ENCODE assay signal across 27 cellular contexts in genomic region chr1:168970945-168971799, GRCh38.
DNase-seq lines count a peak whose midpoint lies in the region; ATAC-seq and TF ChIP-seq lines count a peak whose summit lies in the region.
"Had no signal": no experiment of that assay in that cellular context is flagged by ENCODE, and none has a peak within 500 bp of the region (broad histone marks: within the 10 kb centered on the region; RNA-seq: fewer than 3 reads in every experiment).

No MANE protein-coding gene starts in this region.

- no peaks in the 10 kb centered on the region for H3K79me1 ChIP-seq in mesendoderm (ENCODE audit: low read length)

- H2AFZ ChIP-seq in neuron (ENCODE audit: low read depth, low read length) = peak overlapping the region; percentile 23
- H2AFZ ChIP-seq: hepatocyte had no signal

- DNase-seq in Right ventricle myocardium inferior (ENCODE audit: missing footprints) (peak; percentile 58), right atrium auricular region (ENCODE audit: low spot score) (no peak), head of caudate nucleus (peak in 25 of 42 donors; percentile 18 to 72 (median 36)), thyroid gland (no peak), mesendoderm (no peak)
- DNase-seq in activated naive CD4-positive, alpha-beta T cell treated with Interleukin-2 at 50 U/mL for 16 hours = no peak
- DNase-seq in naive thymus-derived CD4-positive, alpha-beta T cell = no peak
- DNase-seq: activated CD8-positive, alpha-beta T cell treated with anti-CD3 and anti-CD28 coated beads for 36 hours; central memory CD4-positive, alpha-beta T cell; esophagus squamous epithelium; HCEC 1CT; IMR-90; left lung; NCI-H1048; NCI-H187; NCI-H345; NCI-H774; SK-N-SH; stimulated activated naive CD8-positive, alpha-beta T cell treated with anti-CD3 and anti-CD28 coated beads, Interleukin-15, amount 100 ng/mL, for 72 hours; transverse colon had no signal

- H3K4me1 ChIP-seq in right atrium auricular region (no peaks in the 10 kb centered on the region), neuron (ENCODE audit: insufficient read depth, low read length) (peaks cover 9% of the 10 kb centered on the region), thyroid gland (peaks cover 28 to 30% of the 10 kb centered on the region in 2 donors), mesendoderm (ENCODE audit: control insufficient read depth, low read depth, low read length) (no peaks in the 10 kb centered on the region)
- no peaks in the 10 kb centered on the region for H3K4me1 ChIP-seq in naive thymus-derived CD4-positive, alpha-beta T cell (ENCODE audit: control insufficient read depth in 2 of 2, insufficient read depth in 2 of 2, low read length in 2 of 2)
- H3K4me1 ChIP-seq: left lung had no signal

- intact Hi-C loops in Right ventricle myocardium inferior (cut with DNase I) = no loop called here
- intact Hi-C loops in head of caudate nucleus (cut with DNase I) = loop anchor here (10.0 kb wide), 1 partner anchor 46 kb away; no protein-coding TSS in a partner anchor
- intact Hi-C loops in thyroid gland (cut with DNase I) = no loop called here
- intact Hi-C loops in naive thymus-derived CD4-positive, alpha-beta T cell (cut with micrococcal nuclease) = no loop called here

- H3K4me3 ChIP-seq in right atrium auricular region (no peak overlapping the region), neuron (ENCODE audit: low read length) (no peak overlapping the region), thyroid gland (replicated peaks in 1 of 3) (no peak overlapping the region), mesendoderm (ENCODE audit: low read length) (no peak overlapping the region)
- no peak overlapping the region for H3K4me3 ChIP-seq in naive thymus-derived CD4-positive, alpha-beta T cell (ENCODE audit: low read length)
- H3K4me3 ChIP-seq: esophagus squamous epithelium, hepatocyte, left lung, transverse colon had no signal

- H2BK5ac ChIP-seq in mesendoderm (ENCODE audit: low read length) = no peak overlapping the region

- H3K56ac ChIP-seq in mesendoderm (ENCODE audit: low read length) = no peak overlapping the region

- H3K9me3 Mint-ChIP-seq in naive thymus-derived CD4-positive, alpha-beta T cell = no peaks in the 10 kb centered on the region
- H3K9me3 Mint-ChIP-seq: activated CD8-positive, alpha-beta T cell treated with anti-CD3 and anti-CD28 coated beads for 36 hours; activated naive CD4-positive, alpha-beta T cell treated with anti-CD3 and anti-CD28 coated beads, Interleukin-2, amount 50 U/mL, for 72 hours; activated T-helper 2 cell treated with anti-CD3 and anti-CD28 coated beads, Interferon-gamma antibody, Interleukin-2, Interleukin-4, amounts not matched to agents 10 μg/mL and 5 μg/mL and 100 μg/mL, durations not matched to agents 14 hours and 24 hours and 36 hours; dendritic cell treated with granulocyte-macrophage colony-stimulating factor and Interleukin-4, amounts not matched to agents 40 ng/mL and 50 ng/mL, for 4 days; natural killer cell treated with Interleukin-12 subunit alpha and Interleukin-12 subunit beta and Interleukin-15 and Interleukin-18, amount 100 ng/mL, for 72 hours; stimulated activated naive CD8-positive, alpha-beta T cell treated with anti-CD3 and anti-CD28 coated beads, Interleukin-15, amount 100 ng/mL, for 72 hours; T-helper 1 cell treated with Interleukin-12 subunit alpha and Interleukin-12 subunit beta and Interleukin-4 antibody, amounts not matched to agents 30 μg/mL and 1 μg/mL, for 36 hours had no signal

- H3K27me3 ChIP-seq in right atrium auricular region (no peaks in the 10 kb centered on the region), neuron (ENCODE audit: insufficient read depth, low read length) (no peaks in the 10 kb centered on the region), thyroid gland (no peaks in the 10 kb centered on the region), mesendoderm (ENCODE audit: insufficient read depth, low read length, poor library complexity) (no peaks in the 10 kb centered on the region)
- no peaks in the 10 kb centered on the region for H3K27me3 ChIP-seq in naive thymus-derived CD4-positive, alpha-beta T cell (ENCODE audit: control insufficient read depth in 2 of 2, insufficient read depth in 2 of 2, low read length in 2 of 2)
- H3K27me3 ChIP-seq: esophagus squamous epithelium, hepatocyte, left lung, transverse colon had no signal

- H3K9me3 ChIP-seq in right atrium auricular region (no peaks in the 10 kb centered on the region), neuron (ENCODE audit: low read length) (no peaks in the 10 kb centered on the region), thyroid gland (no peaks in the 10 kb centered on the region)
- H3K9me3 ChIP-seq in naive thymus-derived CD4-positive, alpha-beta T cell (ENCODE audit: control insufficient read depth in 2 of 3, low read length in 3 of 3) = no peaks in the 10 kb centered on the region
- H3K9me3 ChIP-seq: esophagus squamous epithelium, left lung, SK-N-SH, transverse colon had no signal

- peaks cover 0 to 4% (median 0%) of the 10 kb centered on the region in 5 donors for H3K27me3 Mint-ChIP-seq in naive thymus-derived CD4-positive, alpha-beta T cell
- H3K27me3 Mint-ChIP-seq: activated CD8-positive, alpha-beta T cell treated with anti-CD3 and anti-CD28 coated beads for 36 hours; stimulated activated naive CD8-positive, alpha-beta T cell treated with anti-CD3 and anti-CD28 coated beads, Interleukin-15, amount 100 ng/mL, for 72 hours had no signal

- no peaks in the 10 kb centered on the region for H3K36me3 Mint-ChIP-seq in naive thymus-derived CD4-positive, alpha-beta T cell
- H3K36me3 Mint-ChIP-seq: activated naive CD4-positive, alpha-beta T cell treated with anti-CD3 and anti-CD28 coated beads, Interleukin-2, amount 50 U/mL, for 72 hours; natural killer cell treated with Interleukin-12 subunit alpha and Interleukin-12 subunit beta and Interleukin-15 and Interleukin-18, amount 100 ng/mL, for 72 hours had no signal

- H2BK120ac ChIP-seq in mesendoderm (ENCODE audit: low read depth, low read length) = no peak overlapping the region

- TF ChIP-seq CTCF in right atrium auricular region (IDR thresholded peaks at IDR 0.05) (no peak), thyroid gland (IDR thresholded peaks at IDR 0.05) (no peak)

- no peak for ATAC-seq in Right ventricle myocardium inferior
- no peak for ATAC-seq in naive thymus-derived CD4-positive, alpha-beta T cell
- ATAC-seq: activated CD8-positive, alpha-beta T cell treated with anti-CD3 and anti-CD28 coated beads for 36 hours; activated naive CD4-positive, alpha-beta T cell treated with anti-CD3 and anti-CD28 coated beads, Interleukin-2, amount 50 U/mL, for 72 hours; natural killer cell treated with Interleukin-12 subunit alpha and Interleukin-12 subunit beta and Interleukin-15 and Interleukin-18, amount 100 ng/mL, for 72 hours; stimulated activated naive CD8-positive, alpha-beta T cell treated with anti-CD3 and anti-CD28 coated beads, Interleukin-15, amount 100 ng/mL, for 72 hours had no signal

- H3K23ac ChIP-seq in mesendoderm (ENCODE audit: low read length) = no peak overlapping the region

- no peak overlapping the region for H3K27ac Mint-ChIP-seq in naive thymus-derived CD4-positive, alpha-beta T cell
- H3K27ac Mint-ChIP-seq: activated CD8-positive, alpha-beta T cell treated with anti-CD3 and anti-CD28 coated beads for 36 hours; activated naive CD4-positive, alpha-beta T cell treated with anti-CD3 and anti-CD28 coated beads, Interleukin-2, amount 50 U/mL, for 72 hours; activated T-helper 2 cell treated with anti-CD3 and anti-CD28 coated beads, Interferon-gamma antibody, Interleukin-2, Interleukin-4, amounts not matched to agents 10 μg/mL and 5 μg/mL and 100 μg/mL, durations not matched to agents 14 hours and 24 hours and 36 hours; dendritic cell treated with granulocyte-macrophage colony-stimulating factor and Interleukin-4, amounts not matched to agents 40 ng/mL and 50 ng/mL, for 4 days; natural killer cell treated with Interleukin-12 subunit alpha and Interleukin-12 subunit beta and Interleukin-15 and Interleukin-18, amount 100 ng/mL, for 72 hours; stimulated activated naive CD8-positive, alpha-beta T cell treated with anti-CD3 and anti-CD28 coated beads, Interleukin-15, amount 100 ng/mL, for 72 hours; T-helper 1 cell treated with Interleukin-12 subunit alpha and Interleukin-12 subunit beta and Interleukin-4 antibody, amounts not matched to agents 30 μg/mL and 1 μg/mL, for 36 hours had no signal

- no peaks in the 10 kb centered on the region for H3K36me3 ChIP-seq in right atrium auricular region
- no peaks in the 10 kb centered on the region for H3K36me3 ChIP-seq in neuron (ENCODE audit: insufficient read depth, low read length)
- no peaks in the 10 kb centered on the region for H3K36me3 ChIP-seq in thyroid gland
- H3K36me3 ChIP-seq in mesendoderm (ENCODE audit: control insufficient read depth, insufficient read depth, low read length) = no peaks in the 10 kb centered on the region
- H3K36me3 ChIP-seq in naive thymus-derived CD4-positive, alpha-beta T cell (ENCODE audit: control insufficient read depth in 2 of 3, insufficient read depth in 3 of 3, low read length in 3 of 3) = no peaks in the 10 kb centered on the region
- H3K36me3 ChIP-seq: esophagus squamous epithelium, left lung, transverse colon had no signal

- H3K27ac ChIP-seq in right atrium auricular region = no peak overlapping the region
- peak overlapping the region; percentile 46 to 85 (median 79) for H3K27ac ChIP-seq in thyroid gland
- H3K27ac ChIP-seq in mesendoderm (ENCODE audit: low read depth, low read length) = no peak overlapping the region
- no peak overlapping the region for H3K27ac ChIP-seq in naive thymus-derived CD4-positive, alpha-beta T cell (ENCODE audit: low read depth, low read length)
- H3K27ac ChIP-seq: esophagus squamous epithelium, hepatocyte, left lung, transverse colon had no signal

- H4K5ac ChIP-seq in mesendoderm (ENCODE audit: low read length) = no peak overlapping the region

- no peak overlapping the region for H3K9ac ChIP-seq in mesendoderm (ENCODE audit: low read length)
- H3K9ac ChIP-seq: SK-N-SH had no signal

- H3K4ac ChIP-seq in mesendoderm (ENCODE audit: low read depth, low read length) = no peak overlapping the region

- POLR2A ChIA-PET in naive thymus-derived CD4-positive, alpha-beta T cell (lab: Charles Lee) = no interaction called here

- CTCF ChIA-PET in naive thymus-derived CD4-positive, alpha-beta T cell (lab: Charles Lee) = no interaction called here

- no peaks in the 10 kb centered on the region for H3K79me2 ChIP-seq in mesendoderm (ENCODE audit: control insufficient read depth, insufficient read depth, low read length)
- H3K79me2 ChIP-seq: hepatocyte had no signal

- TF ChIP-seq POLR2A in thyroid gland (IDR thresholded peaks at IDR 0.05) = no peak

- H3K18ac ChIP-seq in mesendoderm (ENCODE audit: low read length) = no peak overlapping the region

- H2BK15ac ChIP-seq in mesendoderm (replicated peaks; ENCODE audit: low read depth) = no peak overlapping the region

- H3K4me1 Mint-ChIP-seq in naive thymus-derived CD4-positive, alpha-beta T cell = no peaks in the 10 kb centered on the region
- H3K4me1 Mint-ChIP-seq: stimulated activated naive CD8-positive, alpha-beta T cell treated with anti-CD3 and anti-CD28 coated beads, Interleukin-15, amount 100 ng/mL, for 72 hours had no signal

- H2AK5ac ChIP-seq in mesendoderm (ENCODE audit: low read length) = no peak overlapping the region

- no peak overlapping the region for H3K4me3 Mint-ChIP-seq in naive thymus-derived CD4-positive, alpha-beta T cell
- H3K4me3 Mint-ChIP-seq: activated CD8-positive, alpha-beta T cell treated with anti-CD3 and anti-CD28 coated beads for 36 hours; dendritic cell treated with granulocyte-macrophage colony-stimulating factor and Interleukin-4, amounts not matched to agents 40 ng/mL and 50 ng/mL, for 4 days; natural killer cell treated with Interleukin-12 subunit alpha and Interleukin-12 subunit beta and Interleukin-15 and Interleukin-18, amount 100 ng/mL, for 72 hours; stimulated activated naive CD8-positive, alpha-beta T cell treated with anti-CD3 and anti-CD28 coated beads, Interleukin-15, amount 100 ng/mL, for 72 hours; T-helper 1 cell treated with Interleukin-12 subunit alpha and Interleukin-12 subunit beta and Interleukin-4 antibody, amounts not matched to agents 30 μg/mL and 1 μg/mL, for 36 hours had no signal

- WGBS in thyroid gland, 2 donors = 75% methylated on average over 8 of the region's 8 CpGs
- WGBS in mesendoderm (ENCODE audit: extremely low coverage, insufficient coverage, low lambda C conversion rate) = no CpG with 5 or more reads among the region's 8 CpGs

- H4K8ac ChIP-seq in mesendoderm (ENCODE audit: low read depth, low read length) = no peak overlapping the region

- no peak overlapping the region for H3K4me2 ChIP-seq in mesendoderm (ENCODE audit: low read length)
- H3K4me2 ChIP-seq: hepatocyte, SK-N-SH had no signal

Comparison
In these comparisons a context has a peak if more than half of its experiments do, and no peak if none do; other contexts are left out.
1. DNase-seq: peak in Right ventricle myocardium inferior (single experiment) and head of caudate nucleus (25 of 42); none in right atrium auricular region (single experiment), thyroid gland (0 of 2), mesendoderm (single experiment), activated naive CD4-positive, alpha-beta T cell treated with Interleukin-2 at 50 U/mL for 16 hours (single experiment) and naive thymus-derived CD4-positive, alpha-beta T cell (0 of 9).
2. H3K27ac ChIP-seq: peak in thyroid gland (3 of 3); none in right atrium auricular region (0 of 2), mesendoderm (single experiment) and naive thymus-derived CD4-positive, alpha-beta T cell (single experiment).